Comparison of ENCODE assay signal across 1 cellular context in the genomic region with DNA sequence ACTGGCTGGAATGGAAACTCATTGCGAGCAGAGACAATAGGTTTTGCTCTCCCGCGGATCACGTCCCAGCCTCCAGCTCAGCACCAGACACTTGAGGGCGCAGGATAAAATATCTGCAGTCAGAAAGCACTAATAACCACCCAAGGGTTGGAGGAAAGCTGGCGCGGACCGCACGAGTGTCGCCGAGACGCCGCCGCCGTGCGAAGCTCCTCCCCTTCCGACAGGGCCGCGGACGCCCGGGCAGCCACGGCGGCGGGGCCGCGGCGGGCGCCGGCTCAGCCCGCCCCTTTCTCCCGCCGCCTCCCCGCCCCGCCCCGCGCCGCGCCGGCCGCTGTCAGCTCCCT.
TF ChIP-seq lines count a peak whose summit lies in the region.

Gene CMPK1, plus strand, starts transcription at position 213 of the 344 bp plus-strand sequence. CDS start 156 bp downstream, outside the sequence.

TF ChIP-seq in HepG2, 621 proteins besides CTCF, POLR2A, EP300 and RAD21 (continued from another document):
- TF ChIP-seq, protein P1, sequence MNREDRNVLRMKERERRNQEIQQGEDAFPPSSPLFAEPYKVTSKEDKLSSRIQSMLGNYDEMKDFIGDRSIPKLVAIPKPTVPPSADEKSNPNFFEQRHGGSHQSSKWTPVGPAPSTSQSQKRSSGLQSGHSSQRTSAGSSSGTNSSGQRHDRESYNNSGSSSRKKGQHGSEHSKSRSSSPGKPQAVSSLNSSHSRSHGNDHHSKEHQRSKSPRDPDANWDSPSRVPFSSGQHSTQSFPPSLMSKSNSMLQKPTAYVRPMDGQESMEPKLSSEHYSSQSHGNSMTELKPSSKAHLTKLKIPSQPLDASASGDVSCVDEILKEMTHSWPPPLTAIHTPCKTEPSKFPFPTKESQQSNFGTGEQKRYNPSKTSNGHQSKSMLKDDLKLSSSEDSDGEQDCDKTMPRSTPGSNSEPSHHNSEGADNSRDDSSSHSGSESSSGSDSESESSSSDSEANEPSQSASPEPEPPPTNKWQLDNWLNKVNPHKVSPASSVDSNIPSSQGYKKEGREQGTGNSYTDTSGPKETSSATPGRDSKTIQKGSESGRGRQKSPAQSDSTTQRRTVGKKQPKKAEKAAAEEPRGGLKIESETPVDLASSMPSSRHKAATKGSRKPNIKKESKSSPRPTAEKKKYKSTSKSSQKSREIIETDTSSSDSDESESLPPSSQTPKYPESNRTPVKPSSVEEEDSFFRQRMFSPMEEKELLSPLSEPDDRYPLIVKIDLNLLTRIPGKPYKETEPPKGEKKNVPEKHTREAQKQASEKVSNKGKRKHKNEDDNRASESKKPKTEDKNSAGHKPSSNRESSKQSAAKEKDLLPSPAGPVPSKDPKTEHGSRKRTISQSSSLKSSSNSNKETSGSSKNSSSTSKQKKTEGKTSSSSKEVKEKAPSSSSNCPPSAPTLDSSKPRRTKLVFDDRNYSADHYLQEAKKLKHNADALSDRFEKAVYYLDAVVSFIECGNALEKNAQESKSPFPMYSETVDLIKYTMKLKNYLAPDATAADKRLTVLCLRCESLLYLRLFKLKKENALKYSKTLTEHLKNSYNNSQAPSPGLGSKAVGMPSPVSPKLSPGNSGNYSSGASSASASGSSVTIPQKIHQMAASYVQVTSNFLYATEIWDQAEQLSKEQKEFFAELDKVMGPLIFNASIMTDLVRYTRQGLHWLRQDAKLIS (CRISPR knock-in tag; IDR thresholded peaks at IDR 0.05) = no peak
- TF ChIP-seq TAF1 (CRISPR knock-in tag; IDR thresholded peaks at IDR 0.05) (peak; percentile 66), HNRNPLL (IDR thresholded peaks at IDR 0.05; ENCODE audit: low read depth, low read length, poor library complexity, severe bottlenecking) (no peak), GABPA (IDR thresholded peaks at IDR 0.05; ENCODE audit: low read depth, low read length) (peak; percentile 50), GABPA (CRISPR knock-in tag; IDR thresholded peaks at IDR 0.05; ENCODE audit: low read depth) (peak; percentile 45; the same call in 1 of the 2 replicates), SALL1 (CRISPR knock-in tag; IDR thresholded peaks at IDR 0.05) (no peak), KLF16 (CRISPR knock-in tag; IDR thresholded peaks at IDR 0.05) (0 out of 4 replicates have a peak, but pooled peaks of 1 of the 2 experiments have one; percentile 10), SRSF9 (IDR thresholded peaks at IDR 0.05; ENCODE audit: borderline replicate concordance, insufficient read depth, low read depth, low read length, poor library complexity, severe bottlenecking) (no peak), ZNF746 (CRISPR knock-in tag; IDR thresholded peaks at IDR 0.05) (no peak; the same call in 1 of the 2 replicates), TFDP2 (CRISPR knock-in tag; IDR thresholded peaks at IDR 0.05) (peak; percentile 18; the same call in 1 of the 2 replicates), SRY (CRISPR knock-in tag; IDR thresholded peaks at IDR 0.05) (peak; percentile 14; the same call in 1 of the 2 replicates), SNAPC2 (CRISPR knock-in tag; IDR thresholded peaks at IDR 0.05) (0 out of 2 replicates have a peak, but pooled peaks have one; percentile 19), ERF (CRISPR knock-in tag; IDR thresholded peaks at IDR 0.05) (0 out of 2 replicates have a peak, but pooled peaks have one; percentile 24), ZNF768 (CRISPR knock-in tag; IDR thresholded peaks at IDR 0.05) (no peak), ZNF557 (CRISPR knock-in tag; IDR thresholded peaks at IDR 0.05) (0 out of 2 replicates have a peak, but pooled peaks have one; percentile 39), TARDBP (CRISPR knock-in tag; IDR thresholded peaks at IDR 0.05) (no peak), AGO1 (IDR thresholded peaks at IDR 0.05; ENCODE audit: low read depth, low read length, poor library complexity, severe bottlenecking) (peak; percentile 1), ZNF574 (CRISPR knock-in tag; IDR thresholded peaks at IDR 0.05) (peak; percentile 83), HMGXB4 (CRISPR knock-in tag; IDR thresholded peaks at IDR 0.05; ENCODE audit: borderline replicate concordance in 1 of 2, low read depth in 1 of 2) (peak in 1 of 2 experiments; percentile 60; a peak in 1 of 4 replicates), ZNF441 (CRISPR knock-in tag; IDR thresholded peaks at IDR 0.05; ENCODE audit: borderline replicate concordance) (peak; percentile 99), MBNL3 (CRISPR knock-in tag; conservative IDR thresholded peaks at IDR 0.05) (no peak), MXI1 (IDR thresholded peaks at IDR 0.05; ENCODE audit: borderline replicate concordance, low read depth, low read length) (peak; percentile 67; the same call in 1 of the 3 replicates), EED (CRISPR knock-in tag; IDR thresholded peaks at IDR 0.05) (peak; percentile 3; the same call in 1 of the 2 replicates), MAZ (IDR thresholded peaks at IDR 0.05; ENCODE audit: borderline replicate concordance, low read depth, low read length) (no peak), MAZ (CRISPR knock-in tag; IDR thresholded peaks at IDR 0.05; ENCODE audit: low read depth) (peak; percentile 7; the same call in 1 of the 2 replicates), ZNF180 (CRISPR knock-in tag; IDR thresholded peaks at IDR 0.05; ENCODE audit: borderline replicate concordance, low read depth) (no peak), MED1 (CRISPR knock-in tag; IDR thresholded peaks at IDR 0.05) (peak; percentile 65)
- TF ChIP-seq, protein P2, sequence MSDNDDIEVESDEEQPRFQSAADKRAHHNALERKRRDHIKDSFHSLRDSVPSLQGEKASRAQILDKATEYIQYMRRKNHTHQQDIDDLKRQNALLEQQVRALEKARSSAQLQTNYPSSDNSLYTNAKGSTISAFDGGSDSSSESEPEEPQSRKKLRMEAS (IDR thresholded peaks at IDR 0.05) = peak; percentile 72; the same call in 1 of the 2 replicates
- TF ChIP-seq, protein P3, sequence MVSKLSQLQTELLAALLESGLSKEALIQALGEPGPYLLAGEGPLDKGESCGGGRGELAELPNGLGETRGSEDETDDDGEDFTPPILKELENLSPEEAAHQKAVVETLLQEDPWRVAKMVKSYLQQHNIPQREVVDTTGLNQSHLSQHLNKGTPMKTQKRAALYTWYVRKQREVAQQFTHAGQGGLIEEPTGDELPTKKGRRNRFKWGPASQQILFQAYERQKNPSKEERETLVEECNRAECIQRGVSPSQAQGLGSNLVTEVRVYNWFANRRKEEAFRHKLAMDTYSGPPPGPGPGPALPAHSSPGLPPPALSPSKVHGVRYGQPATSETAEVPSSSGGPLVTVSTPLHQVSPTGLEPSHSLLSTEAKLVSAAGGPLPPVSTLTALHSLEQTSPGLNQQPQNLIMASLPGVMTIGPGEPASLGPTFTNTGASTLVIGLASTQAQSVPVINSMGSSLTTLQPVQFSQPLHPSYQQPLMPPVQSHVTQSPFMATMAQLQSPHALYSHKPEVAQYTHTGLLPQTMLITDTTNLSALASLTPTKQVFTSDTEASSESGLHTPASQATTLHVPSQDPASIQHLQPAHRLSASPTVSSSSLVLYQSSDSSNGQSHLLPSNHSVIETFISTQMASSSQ (IDR thresholded peaks at IDR 0.05; ENCODE audit: low read depth) = no peak
- TF ChIP-seq, protein P3 (CRISPR knock-in tag; IDR thresholded peaks at IDR 0.05; ENCODE audit: borderline replicate concordance) = no peak
- TF ChIP-seq, protein P4, sequence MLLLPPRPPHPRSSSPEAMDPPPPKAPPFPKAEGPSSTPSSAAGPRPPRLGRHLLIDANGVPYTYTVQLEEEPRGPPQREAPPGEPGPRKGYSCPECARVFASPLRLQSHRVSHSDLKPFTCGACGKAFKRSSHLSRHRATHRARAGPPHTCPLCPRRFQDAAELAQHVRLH (CRISPR knock-in tag; IDR thresholded peaks at IDR 0.05; ENCODE audit: borderline replicate concordance, low read depth) = 0 out of 2 replicates have a peak, but pooled peaks have one; percentile 9
